Comparison of ENCODE assay signal across 1 cellular context in the genomic region with DNA sequence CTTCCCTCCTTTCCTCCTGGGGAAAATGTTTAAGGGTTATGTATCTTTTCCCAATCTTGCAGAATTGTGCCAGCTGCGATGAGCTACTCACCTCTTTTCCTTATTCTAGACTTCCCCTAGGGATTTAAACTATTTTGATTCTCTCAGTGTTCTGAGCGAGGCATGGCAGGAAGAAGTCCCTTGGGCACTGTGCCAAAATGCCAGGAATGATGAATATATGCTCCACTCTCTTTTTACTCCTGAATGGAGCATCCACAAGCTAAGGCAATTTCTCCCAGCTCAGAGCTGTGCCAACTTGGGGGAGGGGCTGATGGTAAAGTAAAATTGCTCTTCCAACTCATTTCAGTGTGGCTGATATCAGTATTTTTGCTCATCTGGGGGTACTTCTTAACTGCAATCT.
TF ChIP-seq lines count a peak whose summit lies in the region.

No MANE protein-coding gene starts in this region.

TF ChIP-seq in K562, 482 proteins besides CTCF, POLR2A, EP300 and RAD21 (continued from another document):
- TF ChIP-seq, protein P1, sequence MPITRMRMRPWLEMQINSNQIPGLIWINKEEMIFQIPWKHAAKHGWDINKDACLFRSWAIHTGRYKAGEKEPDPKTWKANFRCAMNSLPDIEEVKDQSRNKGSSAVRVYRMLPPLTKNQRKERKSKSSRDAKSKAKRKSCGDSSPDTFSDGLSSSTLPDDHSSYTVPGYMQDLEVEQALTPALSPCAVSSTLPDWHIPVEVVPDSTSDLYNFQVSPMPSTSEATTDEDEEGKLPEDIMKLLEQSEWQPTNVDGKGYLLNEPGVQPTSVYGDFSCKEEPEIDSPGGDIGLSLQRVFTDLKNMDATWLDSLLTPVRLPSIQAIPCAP (CRISPR knock-in tag; IDR thresholded peaks at IDR 0.05; ENCODE audit: borderline replicate concordance) = no peak
- TF ChIP-seq CBX8 (IDR thresholded peaks at IDR 0.05; ENCODE audit: borderline replicate concordance, extremely low read depth, low read depth, low read length, poor library complexity, severe bottlenecking) (no peak), NFIC (IDR thresholded peaks at IDR 0.05) (peak; percentile 56), NELFE (IDR thresholded peaks at IDR 0.05; ENCODE audit: insufficient read depth, insufficient read length) (no peak)
TF ChIP-seq in K562: peak in this region for 1.
